8 cellular contexts compared by ENCODE assay signal in the genomic region with DNA sequence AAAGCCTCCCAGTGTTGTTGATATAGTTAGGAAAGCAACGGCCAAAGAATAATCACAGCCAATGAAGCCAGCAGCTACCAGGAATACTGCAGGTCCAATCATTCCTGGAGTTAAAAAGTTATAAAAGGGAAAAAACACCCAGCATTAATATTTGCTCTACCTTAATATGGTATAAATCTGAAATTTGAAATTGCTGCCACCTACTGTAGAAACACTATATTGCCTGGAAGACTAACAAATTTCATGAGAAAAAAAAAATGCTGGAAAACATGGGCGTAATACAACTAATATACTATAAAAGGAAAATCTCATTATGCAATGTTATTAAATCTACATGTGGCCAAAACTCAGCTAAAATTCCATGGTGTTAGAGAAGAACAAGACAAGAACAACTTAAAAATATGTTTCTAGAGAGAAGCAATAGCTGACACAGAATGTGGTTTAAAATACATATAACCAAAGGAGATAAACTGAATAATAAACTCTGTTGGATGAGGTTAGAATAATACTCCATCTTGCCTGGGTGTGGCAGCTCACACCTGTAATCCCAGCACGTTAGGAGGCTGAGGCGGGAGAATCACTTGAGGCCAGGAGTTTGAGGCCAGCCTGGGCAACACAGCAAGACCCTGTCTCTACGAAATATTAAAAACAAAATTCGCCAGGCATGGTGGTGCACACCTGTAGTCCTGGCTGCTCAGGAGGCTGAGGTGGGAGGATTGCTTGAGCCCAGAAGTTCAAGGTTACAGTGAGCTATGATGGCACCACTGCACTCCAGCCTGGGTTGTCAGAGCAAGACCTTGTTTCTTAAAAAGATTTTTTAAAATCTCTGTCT. TPM values are rescaled to one million over a fixed set of nuclear protein-coding genes. Genes with fewer than 3 reads are reported as not detected.
DNase-seq lines count a peak whose midpoint lies in the region; ATAC-seq and TF ChIP-seq lines count a peak whose summit lies in the region.

No MANE protein-coding gene starts in this region.

- no peaks in the 10 kb centered on the region for H3K4me1 Mint-ChIP-seq in neural crest cell

- no peaks in the 10 kb centered on the region for H4K20me1 ChIP-seq in DND-41 (ENCODE audit: insufficient read depth, low read length)
- no peaks in the 10 kb centered on the region for H4K20me1 ChIP-seq in SK-N-SH (ENCODE audit: insufficient read depth)
- no peaks in the 10 kb centered on the region for H4K20me1 ChIP-seq in fibroblast of lung (ENCODE audit: control insufficient read depth, extremely low read depth, insufficient read depth, low read length)

- H3K27me3 ChIP-seq in DND-41 (ENCODE audit: insufficient read depth, low read length, poor library complexity): no peaks in the 10 kb centered on the region
- no peaks in the 10 kb centered on the region for H3K27me3 ChIP-seq in HL-60 (ENCODE audit: insufficient read depth, poor library complexity, severe bottlenecking)
- no peaks in the 10 kb centered on the region for H3K27me3 ChIP-seq in SK-N-SH (ENCODE audit: insufficient read depth)
- no peaks in the 10 kb centered on the region for H3K27me3 ChIP-seq in fibroblast of lung (ENCODE audit: control insufficient read depth, insufficient read depth, low read length)

- H3K36me3 ChIP-seq in DND-41 (ENCODE audit: insufficient read depth, low read length) (peaks cover 28% of the 10 kb centered on the region), SK-N-SH (replicated peaks in 1 of 2; ENCODE audit: control insufficient read depth in 1 of 2, insufficient read depth in 2 of 2, low read length in 1 of 2) (peaks cover 0 to 19% of the 10 kb centered on the region in 2 experiments), fibroblast of lung (ENCODE audit: control insufficient read depth, insufficient read depth, low read length) (peaks cover 9% of the 10 kb centered on the region)

- H3K27ac ChIP-seq in DND-41 (ENCODE audit: low read length) (no peak overlapping the region), HL-60 (replicated peaks) (no peak overlapping the region), SK-N-SH (ENCODE audit: low read depth in 2 of 2, low read length in 1 of 2) (no peak overlapping the region), fibroblast of lung (ENCODE audit: insufficient read depth, low read length) (no peak overlapping the region)

- H3K9me3 Mint-ChIP-seq in neural crest cell: no peaks in the 10 kb centered on the region

- no peak overlapping the region; the same call in 1 of the 2 replicates for H2AFZ ChIP-seq in DND-41 (ENCODE audit: low read depth, low read length)
- no peak overlapping the region for H2AFZ ChIP-seq in SK-N-SH (ENCODE audit: low read depth)
- H2AFZ ChIP-seq in fibroblast of lung (ENCODE audit: low read length): no peak overlapping the region

- TF ChIP-seq CTCF in DND-41 (IDR thresholded peaks at IDR 0.05; ENCODE audit: borderline replicate concordance, extremely low read depth, low read length, poor library complexity, severe bottlenecking) (peak; percentile 76), HL-60 (IDR thresholded peaks at IDR 0.05; ENCODE audit: insufficient read depth, low read length) (peak; percentile 30), SK-N-SH (IDR thresholded peaks at IDR 0.05) (peak; percentile 80), fibroblast of lung (conservative IDR thresholded peaks at IDR 0.05 in 1 of 2, IDR thresholded peaks at IDR 0.05 in 1 of 2; ENCODE audit: low read depth in 1 of 2, low read length in 2 of 2) (peak; percentile 19 to 62), neural crest cell (conservative IDR thresholded peaks at IDR 0.05) (peak; percentile 79)

- H3K9me2 ChIP-seq in SK-N-SH: no peaks in the 10 kb centered on the region

- no peak overlapping the region for H3K27ac Mint-ChIP-seq in neural crest cell (ENCODE audit: unreplicated experiment)

- no peak overlapping the region for H3K4me3 Mint-ChIP-seq in neural crest cell

- ATAC-seq in DND-41 (ENCODE audit: insufficient read depth, low read depth) (peak; percentile 72), HG03457 (IDR thresholded peaks at IDR 0.05; ENCODE audit: unreplicated experiment) (no peak), GM18502 (IDR thresholded peaks at IDR 0.05; ENCODE audit: poor library complexity, unreplicated experiment) (no peak)

- H3K9ac ChIP-seq in DND-41 (ENCODE audit: low read depth, low read length) (no peak overlapping the region), SK-N-SH (no peak overlapping the region), fibroblast of lung (ENCODE audit: insufficient read depth, low read length) (no peak overlapping the region)

- H3K27me3 Mint-ChIP-seq in neural crest cell (ENCODE audit: low read depth): no peaks in the 10 kb centered on the region

- peak; percentile 76 for TF ChIP-seq RAD21 in SK-N-SH (IDR thresholded peaks at IDR 0.05; ENCODE audit: low read length)

- H3K79me2 ChIP-seq in DND-41 (ENCODE audit: insufficient read depth, low read length): no peaks in the 10 kb centered on the region
- H3K79me2 ChIP-seq in SK-N-SH (ENCODE audit: insufficient read depth): no peaks in the 10 kb centered on the region
- H3K79me2 ChIP-seq in fibroblast of lung (ENCODE audit: control insufficient read depth, insufficient read depth, low read length): no peaks in the 10 kb centered on the region

- no peaks in the 10 kb centered on the region for H3K4me1 ChIP-seq in DND-41 (ENCODE audit: insufficient read depth, low read length)
- H3K4me1 ChIP-seq in SK-N-SH (ENCODE audit: control insufficient read depth in 1 of 2, insufficient read depth in 2 of 2, low read depth in 1 of 2, low read length in 1 of 2): no peaks in the 10 kb centered on the region
- no peaks in the 10 kb centered on the region for H3K4me1 ChIP-seq in fibroblast of lung (ENCODE audit: control insufficient read depth, extremely low read depth, insufficient read depth, low read length)

- CTCF ChIA-PET in SK-N-SH (lab: Yijun Ruan, JAX): interaction anchor here (0.5 to 4.3 kb wide), 25 partner anchors 9 to 677 kb away, joined by 3 to 22 read pairs (median 3); a partner anchor contains a TSS

- H3K4me2 ChIP-seq in DND-41 (ENCODE audit: insufficient read depth, low read length) (no peak overlapping the region), SK-N-SH (no peak overlapping the region), fibroblast of lung (ENCODE audit: extremely low read depth, insufficient read depth, low read length) (no peak overlapping the region)

- H3K4me3 ChIP-seq in DND-41 (ENCODE audit: low read depth in 1 of 2, low read length in 2 of 2) (no peak overlapping the region), HL-60 (replicated peaks; ENCODE audit: insufficient read depth, low read length) (no peak overlapping the region), SK-N-SH (ENCODE audit: low read depth in 2 of 2, low read length in 1 of 2) (no peak overlapping the region), fibroblast of lung (replicated peaks in 1 of 4; ENCODE audit: control extremely low read depth in 1 of 4, insufficient read depth in 1 of 4, low read depth in 3 of 4, low read length in 4 of 4) (no peak overlapping the region)

- peaks cover 5% of the 10 kb centered on the region for H3K36me3 Mint-ChIP-seq in neural crest cell (ENCODE audit: low read depth)

- H3K9me3 ChIP-seq in DND-41 (ENCODE audit: insufficient read depth, low read length, severe bottlenecking) (no peaks in the 10 kb centered on the region), SK-N-SH (no peaks in the 10 kb centered on the region), fibroblast of lung (ENCODE audit: control insufficient read depth, insufficient read depth, low read depth, low read length) (no peaks in the 10 kb centered on the region)

- POLR2A ChIA-PET in SK-N-SH (lab: Yijun Ruan, JAX): no interaction called here

- WGBS in SK-N-SH (ENCODE audit: low lambda C conversion rate): 45% methylated on average over 5 of the region's 6 CpGs

- no peak for DNase-seq in DND-41
- no peak for DNase-seq in HL-60 (ENCODE audit: low read depth in 1 of 2, low spot score in 1 of 2)
- peak; percentile 42 for DNase-seq in SK-N-SH
- peak; percentile 33 to 80 for DNase-seq in fibroblast of lung (ENCODE audit: low read depth in 2 of 2)
- no peak for DNase-seq in neural crest cell (ENCODE audit: low read depth, low spot score)
- no peak for DNase-seq in activated effector memory CD4-positive, alpha-beta T cell treated with anti-CD3 and anti-CD28 coated beads, Interleukin-2, amount 50 U/mL, for 16 hours

- no peak for TF ChIP-seq EP300 in SK-N-SH (IDR thresholded peaks at IDR 0.05; ENCODE audit: borderline replicate concordance in 1 of 2, low read depth in 1 of 2, low read length in 1 of 2)

- peaks cover 3% of the 10 kb centered on the region for H3F3A ChIP-seq in SK-N-SH (replicated peaks; ENCODE audit: insufficient read depth)

TF ChIP-seq in SK-N-SH, 30 proteins besides CTCF, POLR2A, EP300 and RAD21 (continues in another document):
- TF ChIP-seq, protein P1, sequence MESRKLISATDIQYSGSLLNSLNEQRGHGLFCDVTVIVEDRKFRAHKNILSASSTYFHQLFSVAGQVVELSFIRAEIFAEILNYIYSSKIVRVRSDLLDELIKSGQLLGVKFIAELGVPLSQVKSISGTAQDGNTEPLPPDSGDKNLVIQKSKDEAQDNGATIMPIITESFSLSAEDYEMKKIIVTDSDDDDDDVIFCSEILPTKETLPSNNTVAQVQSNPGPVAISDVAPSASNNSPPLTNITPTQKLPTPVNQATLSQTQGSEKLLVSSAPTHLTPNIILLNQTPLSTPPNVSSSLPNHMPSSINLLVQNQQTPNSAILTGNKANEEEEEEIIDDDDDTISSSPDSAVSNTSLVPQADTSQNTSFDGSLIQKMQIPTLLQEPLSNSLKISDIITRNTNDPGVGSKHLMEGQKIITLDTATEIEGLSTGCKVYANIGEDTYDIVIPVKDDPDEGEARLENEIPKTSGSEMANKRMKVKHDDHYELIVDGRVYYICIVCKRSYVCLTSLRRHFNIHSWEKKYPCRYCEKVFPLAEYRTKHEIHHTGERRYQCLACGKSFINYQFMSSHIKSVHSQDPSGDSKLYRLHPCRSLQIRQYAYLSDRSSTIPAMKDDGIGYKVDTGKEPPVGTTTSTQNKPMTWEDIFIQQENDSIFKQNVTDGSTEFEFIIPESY (IDR thresholded peaks at IDR 0.05; ENCODE audit: borderline replicate concordance, low read depth): no peak

RNA-seq across cellular contexts. Expression of a gene that starts 43.1 kb away (rescaled TPM):
- polyA plus RNA-seq in SK-N-SH (2012; rRNA removed) (9.2 and 14.0 TPM in 2 replicates), fibroblast of lung (34.1 and 56.8 TPM in 2 replicates)
- polyA plus RNA-seq in SK-N-SH (2012; cell fraction: cytosol; rRNA removed): 12.4 and 14.0 TPM in 2 replicates
- polyA plus RNA-seq in SK-N-SH (2012; cell fraction: nucleus; rRNA removed): 3.0 and 6.3 TPM in 2 replicates
- total RNA-seq in fibroblast of lung (21.6 and 39.3 TPM in 2 replicates), neural crest cell (10.7 and 10.8 TPM in 2 replicates)
- polyA plus RNA-seq in fibroblast of lung (2012): 19.1 and 29.1 TPM in 2 replicates
- polyA minus RNA-seq in fibroblast of lung (ENCODE audit: low replicate concordance): 13.7 and 21.5 TPM in 2 replicates

Comparison
In these comparisons a context has a peak if more than half of its experiments do, and no peak if none do; other contexts are left out.
1. DNase-seq: peak in SK-N-SH (single experiment) and fibroblast of lung (2 of 2); none in DND-41 (single experiment), HL-60 (0 of 2), neural crest cell (single experiment) and activated effector memory CD4-positive, alpha-beta T cell treated with anti-CD3 and anti-CD28 coated beads, Interleukin-2, amount 50 U/mL, for 16 hours (single experiment).
2. CTCF ChIP-seq: peak in every context shown above with its lines; median percentile 80 in SK-N-SH; 79 in neural crest cell; 76 in DND-41; 40 in fibroblast of lung; 30 in HL-60.